Comparison of ENCODE assay signal across 1 cellular context in genomic region chr15:66623801-66624453, GRCh38.
TF ChIP-seq lines count a peak whose summit lies in the region.

No MANE protein-coding gene starts in this region.

TF ChIP-seq in K562, 482 proteins besides CTCF, POLR2A, EP300 and RAD21 (continued from another document and continues in another):
- no peak for TF ChIP-seq ZNF277 (CRISPR knock-in tag; IDR thresholded peaks at IDR 0.05; ENCODE audit: borderline replicate concordance)
- TF ChIP-seq PHB (CRISPR knock-in tag; IDR thresholded peaks at IDR 0.05), result peak; percentile 94; the same call in 1 of the 2 replicates
- peak; percentile 96 for TF ChIP-seq ZNF133 (CRISPR knock-in tag; IDR thresholded peaks at IDR 0.05)
- peak; percentile 99 for TF ChIP-seq FOXO4 (CRISPR knock-in tag; IDR thresholded peaks at IDR 0.05)
- TF ChIP-seq HMGXB4 (CRISPR knock-in tag; IDR thresholded peaks at IDR 0.05), result no peak
- peak; percentile 99 for TF ChIP-seq CUX1 (CRISPR knock-in tag; IDR thresholded peaks at IDR 0.05)
- peak; percentile 43; the same call in 1 of the 2 replicates for TF ChIP-seq CEBPG (CRISPR knock-in tag; IDR thresholded peaks at IDR 0.05)
- peak; percentile 92 to 96 for TF ChIP-seq CEBPG (tag; conservative IDR thresholded peaks at IDR 0.05 in 1 of 2, IDR thresholded peaks at IDR 0.05 in 1 of 2)
- no peak for TF ChIP-seq ZBTB40 (IDR thresholded peaks at IDR 0.05)
- no peak for TF ChIP-seq ZBTB40 (CRISPR knock-in tag; IDR thresholded peaks at IDR 0.05)
- peak; percentile 95 for TF ChIP-seq ZNF57 (CRISPR knock-in tag; IDR thresholded peaks at IDR 0.05)
- TF ChIP-seq KLF10 (CRISPR knock-in tag; IDR thresholded peaks at IDR 0.05), result peak; percentile 96
- peak; percentile 88 for TF ChIP-seq ZNF780A (CRISPR knock-in tag; IDR thresholded peaks at IDR 0.05)
- peak; percentile 78 for TF ChIP-seq VEZF1 (CRISPR knock-in tag; IDR thresholded peaks at IDR 0.05)
- TF ChIP-seq ELF1 (tag; IDR thresholded peaks at IDR 0.05), result no peak
- TF ChIP-seq HMG20B (CRISPR knock-in tag; IDR thresholded peaks at IDR 0.05), result peak; percentile 94
- no peak for TF ChIP-seq RBM34 (IDR thresholded peaks at IDR 0.05; ENCODE audit: borderline replicate concordance, insufficient read depth, low read length)
- no peak for TF ChIP-seq TRIM28 (IDR thresholded peaks at IDR 0.05)
- no peak for TF ChIP-seq SPI1 (IDR thresholded peaks at IDR 0.05; ENCODE audit: borderline replicate concordance, low read depth, low read length)
- no peak for TF ChIP-seq UBTF (IDR thresholded peaks at IDR 0.05; ENCODE audit: borderline replicate concordance in 1 of 2, low read depth in 2 of 2, low read length in 2 of 2)
- TF ChIP-seq RBM25 (IDR thresholded peaks at IDR 0.05; ENCODE audit: low read depth, low read length, severe bottlenecking), result no peak
- TF ChIP-seq PML (IDR thresholded peaks at IDR 0.05; ENCODE audit: low read length), result no peak
- TF ChIP-seq KLF6 (CRISPR knock-in tag; IDR thresholded peaks at IDR 0.05; ENCODE audit: borderline replicate concordance), result peak; percentile 99
- peak; percentile 99 for TF ChIP-seq ETV1 (tag; conservative IDR thresholded peaks at IDR 0.05; ENCODE audit: low read depth)
- no peak for TF ChIP-seq NCOA2 (IDR thresholded peaks at IDR 0.05; ENCODE audit: partially characterized antibody in 2 of 2)
- peak; percentile 98 for TF ChIP-seq STAT5B (CRISPR knock-in tag; IDR thresholded peaks at IDR 0.05)
- no peak for TF ChIP-seq KDM4B (IDR thresholded peaks at IDR 0.05; ENCODE audit: borderline replicate concordance in 2 of 2, low read depth in 1 of 2)
- no peak for TF ChIP-seq CHD4 (IDR thresholded peaks at IDR 0.05; ENCODE audit: insufficient read depth, insufficient replicate concordance, low read depth, low read length, poor library complexity, severe bottlenecking)
- TF ChIP-seq ZNF511 (CRISPR knock-in tag; IDR thresholded peaks at IDR 0.05), result no peak
- TF ChIP-seq SRSF3 (IDR thresholded peaks at IDR 0.05; ENCODE audit: insufficient read depth, low read length), result no peak
- TF ChIP-seq GTF2B (IDR thresholded peaks at IDR 0.05; ENCODE audit: extremely low read depth, insufficient read length), result no peak
- no peak for TF ChIP-seq HNRNPLL (IDR thresholded peaks at IDR 0.05; ENCODE audit: low read depth, low read length, poor library complexity, severe bottlenecking)
- peak; percentile 99 for TF ChIP-seq OTX1 (CRISPR knock-in tag; IDR thresholded peaks at IDR 0.05)
- TF ChIP-seq ZNF778 (CRISPR knock-in tag; IDR thresholded peaks at IDR 0.05), result no peak
